Comparison of ENCODE assay signal across 17 cellular contexts in the genomic region with DNA sequence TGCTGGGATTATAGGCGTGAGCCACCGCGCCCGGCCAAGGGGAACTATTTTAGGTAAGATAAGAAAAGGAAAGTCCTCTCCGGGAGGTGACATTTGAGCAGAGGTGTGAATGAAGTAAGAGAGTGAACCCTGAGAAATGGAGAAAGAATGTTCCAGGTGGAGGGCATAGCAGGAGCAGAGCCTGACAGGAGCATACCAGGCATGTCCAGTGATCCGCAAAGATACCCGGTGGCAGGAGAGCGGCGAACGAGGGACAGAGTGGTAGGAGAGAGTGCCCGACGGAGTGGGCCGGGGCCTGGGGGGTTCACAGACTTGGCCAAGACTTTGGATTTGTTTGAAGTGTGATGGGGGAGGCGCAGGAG. TPM values are rescaled to one million over a fixed set of nuclear protein-coding genes. Genes with fewer than 3 reads are reported as not detected.
DNase-seq lines count a peak whose midpoint lies in the region; FAIRE-seq and TF ChIP-seq lines count a peak whose summit lies in the region.
"Had no signal": no experiment of that assay in that cellular context is flagged by ENCODE, and none has a peak within 500 bp of the region (broad histone marks: within the 10 kb centered on the region; RNA-seq: fewer than 3 reads in every experiment).

No MANE protein-coding gene starts in this region.

- H3K4me1 ChIP-seq in BLaER1 treated with 17β-estradiol and CSF1 and Interleukin-3, amounts not matched to agents 10 nM and 100 nM = peaks cover 0 to 21% (median 13%) of the 10 kb centered on the region in 10 experiments; a peak in 15 of 20 replicates
- H3K4me1 ChIP-seq in kidney (ENCODE audit: control insufficient read depth in 1 of 2, insufficient read depth in 1 of 2, low read depth in 1 of 2, low read length in 2 of 2) (no peaks in the 10 kb centered on the region), thyroid gland (peaks cover 9 to 13% of the 10 kb centered on the region in 2 donors)
- H3K4me1 ChIP-seq: BE2C, Caco-2, HAP-1 had no signal

- WGBS in thyroid gland, 2 donors = 29 to 30% methylated on average over 14 of the region's 14 CpGs

- H3K4me3 Mint-ChIP-seq in neural crest cell = peak overlapping the region; percentile 7
- H3K4me3 Mint-ChIP-seq: CD4-positive, alpha-beta T cell had no signal

- H3K9ac ChIP-seq in BLaER1 treated with 17β-estradiol and CSF1 and Interleukin-3, amounts not matched to agents 10 nM and 100 nM = no peak overlapping the region
- H3K9ac ChIP-seq in kidney (ENCODE audit: low read length in 2 of 2) = no peak overlapping the region

- TF ChIP-seq POLR2A in thyroid gland (IDR thresholded peaks at IDR 0.05) = no peak

- no peaks in the 10 kb centered on the region for H3K9me3 ChIP-seq in BLaER1 treated with 17β-estradiol and CSF1 and Interleukin-3, amounts not matched to agents 10 nM and 100 nM (replicated peaks in 1 of 11)
- H3K9me3 ChIP-seq in kidney (ENCODE audit: control insufficient read depth in 1 of 2, low read length in 2 of 2) = no peaks in the 10 kb centered on the region
- no peaks in the 10 kb centered on the region for H3K9me3 ChIP-seq in thyroid gland
- H3K9me3 ChIP-seq: BE2C, Caco-2, HAP-1 had no signal

- H3K27ac ChIP-seq in BLaER1 treated with 17β-estradiol and CSF1 and Interleukin-3, amounts not matched to agents 10 nM and 100 nM = no peak overlapping the region
- H3K27ac ChIP-seq in kidney (ENCODE audit: low read depth in 2 of 2, low read length in 2 of 2) (no peak overlapping the region), thyroid gland (peak overlapping the region; percentile 76 to 86 (median 81))
- H3K27ac ChIP-seq: C4-2B, HL-60 had no signal

- H3K27me3 ChIP-seq in BLaER1 treated with 17β-estradiol and CSF1 and Interleukin-3, amounts not matched to agents 10 nM and 100 nM = no peaks in the 10 kb centered on the region
- H3K27me3 ChIP-seq in thyroid gland = no peaks in the 10 kb centered on the region
- H3K27me3 ChIP-seq: BE2C had no signal

- H3K9me3 Mint-ChIP-seq in neural crest cell = no peaks in the 10 kb centered on the region
- H3K9me3 Mint-ChIP-seq: CD4-positive, alpha-beta T cell had no signal

- DNase-seq in kidney (peak; percentile 17), neural crest cell (ENCODE audit: low read depth, low spot score) (no peak), thyroid gland (peak; percentile 73 to 79), ACHN (no peak), cardiac septum (ENCODE audit: low spot score) (no peak)
- DNase-seq: BE2C; Caco-2; CD4-positive, alpha-beta T cell; IMR-90 had no signal

- no peaks in the 10 kb centered on the region for H3K36me3 Mint-ChIP-seq in neural crest cell (ENCODE audit: low read depth)

- no peak overlapping the region for H3K27ac Mint-ChIP-seq in neural crest cell (ENCODE audit: unreplicated experiment)
- H3K27ac Mint-ChIP-seq: CD4-positive, alpha-beta T cell had no signal

- H3K4me3 ChIP-seq in BLaER1 treated with 17β-estradiol and CSF1 and Interleukin-3, amounts not matched to agents 10 nM and 100 nM = no peak overlapping the region
- H3K4me3 ChIP-seq in kidney (ENCODE audit: low read length in 2 of 2) (no peak overlapping the region), thyroid gland (replicated peaks in 1 of 3) (no peak overlapping the region)
- H3K4me3 ChIP-seq: HAP-1 had no signal

- H3K36me3 ChIP-seq in BLaER1 treated with 17β-estradiol and CSF1 and Interleukin-3, amounts not matched to agents 10 nM and 100 nM = no peaks in the 10 kb centered on the region
- H3K36me3 ChIP-seq in kidney (ENCODE audit: control insufficient read depth in 1 of 2, insufficient read depth in 2 of 2, low read length in 2 of 2) = no peaks in the 10 kb centered on the region
- H3K36me3 ChIP-seq in thyroid gland = no peaks in the 10 kb centered on the region
- H3K36me3 ChIP-seq: BE2C, HAP-1 had no signal

- no peak for FAIRE-seq in kidney (lab: Jason Lieb, UNC)
- FAIRE-seq: D721Med, G401.6, GM12891, GM19239 had no signal

- peak overlapping the region in 9 of 11 experiments; percentile 15 to 73 (median 50); a peak in 12 of 22 replicates for H3K4me2 ChIP-seq in BLaER1 treated with 17β-estradiol and CSF1 and Interleukin-3, amounts not matched to agents 10 nM and 100 nM

- no peak for TF ChIP-seq CTCF in kidney (IDR thresholded peaks at IDR 0.05; ENCODE audit: borderline replicate concordance, extremely low read depth, insufficient read depth)
- no peak for TF ChIP-seq CTCF in neural crest cell (conservative IDR thresholded peaks at IDR 0.05)
- TF ChIP-seq CTCF in thyroid gland (IDR thresholded peaks at IDR 0.05) = no peak

- peaks cover 11% of the 10 kb centered on the region for H3K27me3 Mint-ChIP-seq in neural crest cell (ENCODE audit: low read depth)

- H4K20me1 ChIP-seq in BLaER1 treated with 17β-estradiol and CSF1 and Interleukin-3, amounts not matched to agents 10 nM and 100 nM = no peaks in the 10 kb centered on the region

- in situ Hi-C loops in ACHN (cut with HindIII; ENCODE audit: low pct_ligation_motif_present, low pct_unique_long_range_greater_than_20kb, low sequenced_read_pairs) = no loop called here

- intact Hi-C loops in kidney (cut with DNase I) (no loop called here), thyroid gland (cut with DNase I) (no loop called here), cardiac septum (cut with DNase I) (no loop called here)

- H3K4me1 Mint-ChIP-seq in neural crest cell = no peaks in the 10 kb centered on the region

RNA-seq across cellular contexts. Expression of gene RPS6KA1, which starts 7.9 kb away (rescaled TPM):
- 58.1 TPM for total RNA-seq in kidney
- polyA plus RNA-seq in kidney (ENCODE audit: insufficient read depth, low read depth, low replicate concordance) = 39.5 TPM
- total RNA-seq in neural crest cell = 41.6 and 43.8 TPM in 2 replicates
- total RNA-seq in thyroid gland = 10 to 100 TPM; 55.8 to 98.6 (median 76.3) TPM
- total RNA-seq in cardiac septum = 3.3 TPM

RNA-seq across cellular contexts. Expression of gene HMGN2, which starts 49.4 kb away (rescaled TPM):
- 362 TPM for total RNA-seq in kidney
- polyA plus RNA-seq in kidney (ENCODE audit: insufficient read depth, low read depth, low replicate concordance) = 413 TPM
- 1,041 and 1,051 TPM in 2 replicates for total RNA-seq in neural crest cell
- 100 to 1,000 TPM; 277 to 411 (median 319) TPM for total RNA-seq in thyroid gland
- total RNA-seq in cardiac septum = 162 TPM

Comparison
In these comparisons a context has a peak if more than half of its experiments do, and no peak if none do; other contexts are left out.
1. H3K27ac ChIP-seq: peak in thyroid gland (3 of 3); none in BLaER1 treated with 17β-estradiol and CSF1 and Interleukin-3, amounts not matched to agents 10 nM and 100 nM (0 of 11) and kidney (0 of 2).
2. DNase-seq: peak in kidney (single experiment) and thyroid gland (2 of 2); none in neural crest cell (single experiment), ACHN (single experiment) and cardiac septum (single experiment).